In the genomic region with DNA sequence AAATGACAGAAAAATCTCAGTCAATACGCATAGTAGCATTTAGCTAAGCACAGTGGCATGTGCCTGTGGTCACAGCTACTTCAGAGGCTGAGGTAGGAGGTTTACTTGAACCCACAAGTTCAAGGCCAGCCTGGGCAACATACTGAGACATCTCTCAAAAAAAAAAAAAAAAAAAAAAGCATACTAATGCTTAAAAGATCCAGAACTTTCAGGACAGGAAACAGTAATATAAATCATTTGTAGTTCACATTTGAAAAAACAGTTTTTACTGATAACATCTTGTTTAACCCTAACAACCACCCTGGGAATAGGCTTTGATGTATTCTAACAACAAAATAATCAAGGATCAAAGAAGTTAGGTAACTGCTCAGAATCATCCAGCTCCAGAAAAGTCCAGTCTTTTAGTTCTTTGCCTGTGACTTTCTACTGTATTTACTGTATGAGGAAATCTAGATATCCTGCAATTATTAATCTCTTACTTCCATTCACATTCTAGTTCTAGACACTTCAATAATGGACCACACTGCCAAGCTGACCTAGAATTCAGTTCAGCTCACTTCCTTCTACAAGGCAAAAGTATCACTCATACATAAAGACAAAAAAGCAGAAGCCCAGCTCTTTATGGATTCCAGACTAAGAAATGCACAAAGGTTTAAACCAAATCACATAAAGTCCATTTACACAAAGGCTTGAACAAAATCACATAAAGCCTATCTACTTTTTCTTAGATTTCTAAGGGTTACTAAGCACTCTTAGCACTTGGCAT, we compare ENCODE assay signal across 2 cellular contexts.
A peak's percentile ranks its signal among the peaks of the same experiment; 100 is the strongest.
TF ChIP-seq lines count a peak whose summit lies in the region.

No MANE protein-coding gene starts in this region.

TF ChIP-seq in IMR-90, 13 proteins besides CTCF, POLR2A, EP300 and RAD21:
- TF ChIP-seq, protein P1, sequence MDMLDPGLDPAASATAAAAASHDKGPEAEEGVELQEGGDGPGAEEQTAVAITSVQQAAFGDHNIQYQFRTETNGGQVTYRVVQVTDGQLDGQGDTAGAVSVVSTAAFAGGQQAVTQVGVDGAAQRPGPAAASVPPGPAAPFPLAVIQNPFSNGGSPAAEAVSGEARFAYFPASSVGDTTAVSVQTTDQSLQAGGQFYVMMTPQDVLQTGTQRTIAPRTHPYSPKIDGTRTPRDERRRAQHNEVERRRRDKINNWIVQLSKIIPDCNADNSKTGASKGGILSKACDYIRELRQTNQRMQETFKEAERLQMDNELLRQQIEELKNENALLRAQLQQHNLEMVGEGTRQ (IDR thresholded peaks at IDR 0.05; ENCODE audit: low read depth, low read length) = no peak
- TF ChIP-seq RFX5 (IDR thresholded peaks at IDR 0.05; ENCODE audit: low read depth, low read length) = no peak
- TF ChIP-seq NFE2L2 (IDR thresholded peaks at IDR 0.05; ENCODE audit: low read depth, low read length) = no peak
- TF ChIP-seq SMC3 (IDR thresholded peaks at IDR 0.05; ENCODE audit: low read depth, low read length) = no peak
- TF ChIP-seq MXI1 (IDR thresholded peaks at IDR 0.05; ENCODE audit: borderline replicate concordance, low read depth, low read length) = no peak
- TF ChIP-seq, protein P2, sequence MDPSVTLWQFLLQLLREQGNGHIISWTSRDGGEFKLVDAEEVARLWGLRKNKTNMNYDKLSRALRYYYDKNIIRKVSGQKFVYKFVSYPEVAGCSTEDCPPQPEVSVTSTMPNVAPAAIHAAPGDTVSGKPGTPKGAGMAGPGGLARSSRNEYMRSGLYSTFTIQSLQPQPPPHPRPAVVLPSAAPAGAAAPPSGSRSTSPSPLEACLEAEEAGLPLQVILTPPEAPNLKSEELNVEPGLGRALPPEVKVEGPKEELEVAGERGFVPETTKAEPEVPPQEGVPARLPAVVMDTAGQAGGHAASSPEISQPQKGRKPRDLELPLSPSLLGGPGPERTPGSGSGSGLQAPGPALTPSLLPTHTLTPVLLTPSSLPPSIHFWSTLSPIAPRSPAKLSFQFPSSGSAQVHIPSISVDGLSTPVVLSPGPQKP (IDR thresholded peaks at IDR 0.05; ENCODE audit: borderline replicate concordance, low read depth, low read length) = no peak
- no peak for TF ChIP-seq MAFK (IDR thresholded peaks at IDR 0.05; ENCODE audit: low read depth, low read length)
- TF ChIP-seq RCOR1 (IDR thresholded peaks at IDR 0.05; ENCODE audit: insufficient replicate concordance, low read length) = no peak
- TF ChIP-seq BHLHE40 (IDR thresholded peaks at IDR 0.05; ENCODE audit: low read depth, low read length) = no peak
- TF ChIP-seq FOS (IDR thresholded peaks at IDR 0.05; ENCODE audit: low read depth, low read length) = no peak
- TF ChIP-seq CEBPB (IDR thresholded peaks at IDR 0.05; ENCODE audit: low read depth, low read length) = no peak
- no peak for TF ChIP-seq MAZ (IDR thresholded peaks at IDR 0.05; ENCODE audit: borderline replicate concordance, low read depth, low read length)
- no peak for TF ChIP-seq CHD1 (IDR thresholded peaks at IDR 0.05; ENCODE audit: low read depth, low read length)

TF ChIP-seq in GM12878, 131 proteins besides CTCF, POLR2A, EP300 and RAD21:
- peak; percentile 60; the same call in 1 of the 2 replicates for TF ChIP-seq SPI1 (IDR thresholded peaks at IDR 0.05; ENCODE audit: borderline replicate concordance, insufficient read depth, low read depth, low read length)
- TF ChIP-seq SRF (IDR thresholded peaks at IDR 0.05; ENCODE audit: low read depth in 2 of 2, low read length in 2 of 2) = no peak
